Comparison of ENCODE assay signal across 9 cellular contexts in genomic region chr15:89761009-89761831, GRCh38. TPM values are rescaled to one million over a fixed set of nuclear protein-coding genes. Genes with fewer than 3 reads are reported as not detected.
DNase-seq lines count a peak whose midpoint lies in the region; ATAC-seq and TF ChIP-seq lines count a peak whose summit lies in the region.
"Had no signal": no experiment of that assay in that cellular context is flagged by ENCODE, and none has a peak within 500 bp of the region (broad histone marks: within the 10 kb centered on the region; RNA-seq: fewer than 3 reads in every experiment).

No MANE protein-coding gene starts in this region.

- TF ChIP-seq POLR2A in HCT116 (IDR thresholded peaks at IDR 0.05; ENCODE audit: borderline replicate concordance, extremely low read depth, insufficient read depth, insufficient read length), result no peak

- H3K4me1 ChIP-seq in HCT116 (ENCODE audit: control insufficient read depth in 1 of 2, insufficient read depth in 2 of 2, low read length in 2 of 2), result peaks cover 0 to 10% of the 10 kb centered on the region in 2 experiments; a peak in 1 of 4 replicates
- no peaks in the 10 kb centered on the region for H3K4me1 ChIP-seq in lung (ENCODE audit: control insufficient read depth in 2 of 2, insufficient read depth in 2 of 2, low read length in 2 of 2)

- H3K36me3 ChIP-seq in HCT116 (ENCODE audit: control insufficient read depth in 1 of 2, insufficient read depth in 2 of 2, low read length in 2 of 2) (no peaks in the 10 kb centered on the region), lung (ENCODE audit: control insufficient read depth in 2 of 2, insufficient read depth in 2 of 2, low read length in 2 of 2) (no peaks in the 10 kb centered on the region)

- POLR2A ChIA-PET in HCT116 (lab: Charles Lee) (interaction anchor here (0.5 to 1.6 kb wide), 3 partner anchors 114 to 321 kb away, joined by 3 to 4 read pairs (median 4); no protein-coding TSS in a partner anchor), RWPE1 (lab: Yijun Ruan, JAX; ENCODE audit: low non-redundant PET) (interaction anchor here (0.6 kb wide), 1 partner anchor 60 kb away, joined by 3 read pairs; no protein-coding TSS in a partner anchor)

- RAD21 ChIA-PET in HCT116 (lab: Charles Lee; ENCODE audit: low non-redundant PET in 1 of 2, low total read pairs in 2 of 2, uncharacterized antibody in 2 of 2, unreplicated experiment in 2 of 2), result interaction anchor here (0.6 to 3.5 kb wide), 8 partner anchors 11 to 133 kb away, joined by 3 to 29 read pairs (median 6); partner anchors contain the start of genes AP3S2 (in 1 of the 2) and MESP1 (in 1 of the 2)

- DNase-seq in CD14-positive monocyte (ENCODE audit: low spot score), result no peak
- no peak for DNase-seq in HCT116 (ENCODE audit: low read depth, low spot score)
- no peak for DNase-seq in RWPE1 (ENCODE audit: low spot score)
- DNase-seq in lung (ENCODE audit: low spot score), result peak; percentile 54
- no peak for DNase-seq in activated CD4-positive, alpha-beta T cell treated with anti-CD3 and anti-CD28 coated beads, Interleukin-2, amount 10 ng/mL, durations not matched to agents 24 days and 14 days
- DNase-seq in stimulated activated naive CD8-positive, alpha-beta T cell treated with anti-CD3 and anti-CD28 coated beads, Interleukin-15, amount 100 ng/mL, for 72 hours, result no peak
- no peak for DNase-seq in activated effector memory CD4-positive, alpha-beta T cell treated with anti-CD3 and anti-CD28 coated beads, Interleukin-2, amount 50 U/mL, for 16 hours

- CTCF ChIA-PET in HCT116 (lab: Charles Lee) (interaction anchor here (0.6 to 5.4 kb wide), 23 partner anchors 8 to 326 kb away, joined by 3 to 164 read pairs (median 5); partner anchors contain the start of genes MESP1 and MESP2), RWPE1 (lab: Yijun Ruan, JAX) (interaction anchor here (0.5 to 5.0 kb wide), 23 partner anchors 9 to 547 kb away, joined by 3 to 86 read pairs (median 4); partner anchors contain the start of genes AP3S2 and MESP2)

- TF ChIP-seq RAD21 in HCT116 (IDR thresholded peaks at IDR 0.05; ENCODE audit: low read depth), result no peak

- H3K9me3 ChIP-seq in HCT116 (ENCODE audit: control insufficient read depth in 1 of 2, insufficient read depth in 1 of 2, low read depth in 1 of 2, low read length in 2 of 2), result no peaks in the 10 kb centered on the region
- no peaks in the 10 kb centered on the region for H3K9me3 ChIP-seq in lung (ENCODE audit: control insufficient read depth in 2 of 2, insufficient read depth in 1 of 2, low read length in 1 of 2)

- H3K4me3 Mint-ChIP-seq in CD14-positive monocyte, result no peak overlapping the region
- H3K4me3 Mint-ChIP-seq in activated CD4-positive, alpha-beta T cell treated with anti-CD3 and anti-CD28 coated beads, Interleukin-2, amount 10 ng/mL, durations not matched to agents 24 days and 14 days, result no peak overlapping the region
- H3K4me3 Mint-ChIP-seq in stimulated activated naive CD8-positive, alpha-beta T cell treated with anti-CD3 and anti-CD28 coated beads, Interleukin-15, amount 100 ng/mL, for 72 hours, result no peak overlapping the region
- H3K4me3 Mint-ChIP-seq: activated naive CD8-positive, alpha-beta T cell treated with anti-CD3 and anti-CD28 coated beads, Interleukin-2, amount 10 ng/mL, durations not matched to agents 7 days and 5 days had no signal

- peak; percentile 49 for ATAC-seq in HCT116
- ATAC-seq in lung (ENCODE audit: insufficient read depth, low FRiP score), result peak; percentile 64
- no peak for ATAC-seq in stimulated activated naive CD8-positive, alpha-beta T cell treated with anti-CD3 and anti-CD28 coated beads, Interleukin-15, amount 100 ng/mL, for 72 hours
- no peak for ATAC-seq in HG03571 (IDR thresholded peaks at IDR 0.05; ENCODE audit: unreplicated experiment)

- no peaks in the 10 kb centered on the region for H4K20me1 ChIP-seq in HCT116 (ENCODE audit: insufficient read depth)

- BruUV-seq in HCT116 (replicated peaks; lab: Mats Ljungman, UMichigan), result no TSS peak

- H3K27ac Mint-ChIP-seq in CD14-positive monocyte, result peak overlapping the region in 3 of 7 donors; percentile 18 to 53 (median 32)
- H3K27ac Mint-ChIP-seq in activated CD4-positive, alpha-beta T cell treated with anti-CD3 and anti-CD28 coated beads, Interleukin-2, amount 10 ng/mL, durations not matched to agents 24 days and 14 days, result no peak overlapping the region
- peak overlapping the region in 1 of 2 donors; percentile 21 for H3K27ac Mint-ChIP-seq in stimulated activated naive CD8-positive, alpha-beta T cell treated with anti-CD3 and anti-CD28 coated beads, Interleukin-15, amount 100 ng/mL, for 72 hours
- H3K27ac Mint-ChIP-seq: activated naive CD8-positive, alpha-beta T cell treated with anti-CD3 and anti-CD28 coated beads, Interleukin-2, amount 10 ng/mL, durations not matched to agents 7 days and 5 days had no signal

- H3K9me2 ChIP-seq in HCT116 (ENCODE audit: insufficient read depth), result no peaks in the 10 kb centered on the region

- no peaks in the 10 kb centered on the region for H3K36me3 Mint-ChIP-seq in CD14-positive monocyte
- H3K36me3 Mint-ChIP-seq in activated CD4-positive, alpha-beta T cell treated with anti-CD3 and anti-CD28 coated beads, Interleukin-2, amount 10 ng/mL, durations not matched to agents 24 days and 14 days (ENCODE audit: low read depth), result no peaks in the 10 kb centered on the region
- H3K36me3 Mint-ChIP-seq: activated naive CD8-positive, alpha-beta T cell treated with anti-CD3 and anti-CD28 coated beads, Interleukin-2, amount 10 ng/mL, durations not matched to agents 7 days and 5 days had no signal

- peak overlapping the region; percentile 54 for H2AFZ ChIP-seq in HCT116 (ENCODE audit: low read depth, low read length, poor library complexity, severe bottlenecking)

- WGBS in lung, 2 donors, result 62 to 72% methylated on average over 18 of the region's 18 CpGs

- H3K9ac ChIP-seq in HCT116 (ENCODE audit: low read length), result no peak overlapping the region

- H3K4me1 Mint-ChIP-seq in CD14-positive monocyte, result peaks cover 24% of the 10 kb centered on the region
- H3K4me1 Mint-ChIP-seq in activated CD4-positive, alpha-beta T cell treated with anti-CD3 and anti-CD28 coated beads, Interleukin-2, amount 10 ng/mL, durations not matched to agents 24 days and 14 days, result peaks cover 5% of the 10 kb centered on the region
- H3K4me1 Mint-ChIP-seq in stimulated activated naive CD8-positive, alpha-beta T cell treated with anti-CD3 and anti-CD28 coated beads, Interleukin-15, amount 100 ng/mL, for 72 hours, result no peaks in the 10 kb centered on the region

- H3K9me3 Mint-ChIP-seq in CD14-positive monocyte, result no peaks in the 10 kb centered on the region
- H3K9me3 Mint-ChIP-seq in activated CD4-positive, alpha-beta T cell treated with anti-CD3 and anti-CD28 coated beads, Interleukin-2, amount 10 ng/mL, durations not matched to agents 24 days and 14 days, result no peaks in the 10 kb centered on the region
- H3K9me3 Mint-ChIP-seq in stimulated activated naive CD8-positive, alpha-beta T cell treated with anti-CD3 and anti-CD28 coated beads, Interleukin-15, amount 100 ng/mL, for 72 hours, result no peaks in the 10 kb centered on the region
- H3K9me3 Mint-ChIP-seq: activated naive CD8-positive, alpha-beta T cell treated with anti-CD3 and anti-CD28 coated beads, Interleukin-2, amount 10 ng/mL, durations not matched to agents 7 days and 5 days had no signal

- H3K27ac ChIP-seq in HCT116 (ENCODE audit: low read depth, low read length), result no peak overlapping the region
- peak overlapping the region; percentile 68 for H3K27ac ChIP-seq in RWPE1
- H3K27ac ChIP-seq in lung (ENCODE audit: low read depth in 1 of 2, low read length in 1 of 2), result peak overlapping the region in 1 of 2 donors; percentile 35

- H3K4me3 ChIP-seq in HCT116 (replicated peaks in 1 of 2; ENCODE audit: low read depth in 1 of 2, low read length in 2 of 2) (no peak overlapping the region), lung (no peak overlapping the region)

- peaks cover 0 to 4% (median 0%) of the 10 kb centered on the region in 3 donors for H3K27me3 Mint-ChIP-seq in CD14-positive monocyte (ENCODE audit: low read depth in 3 of 3)
- H3K27me3 Mint-ChIP-seq in activated CD4-positive, alpha-beta T cell treated with anti-CD3 and anti-CD28 coated beads, Interleukin-2, amount 10 ng/mL, durations not matched to agents 24 days and 14 days, result no peaks in the 10 kb centered on the region
- peaks cover 2% of the 10 kb centered on the region for H3K27me3 Mint-ChIP-seq in stimulated activated naive CD8-positive, alpha-beta T cell treated with anti-CD3 and anti-CD28 coated beads, Interleukin-15, amount 100 ng/mL, for 72 hours

- intact Hi-C loops in CD14-positive monocyte (cut with micrococcal nuclease) (loop anchor here (2.0 to 5.0 kb wide), 3 partner anchors 126 to 326 kb away; no protein-coding TSS in a partner anchor), HCT116 (cut with micrococcal nuclease) (no loop called here)
- intact Hi-C loops in activated CD4-positive, alpha-beta T cell treated with anti-CD3 and anti-CD28 coated beads, Interleukin-2, amount 10 ng/mL, durations not matched to agents 24 days and 14 days (cut with micrococcal nuclease), result loop anchor here (5.0 kb wide), 1 partner anchor 116 kb away; no protein-coding TSS in a partner anchor

- no peaks in the 10 kb centered on the region for H3K27me3 ChIP-seq in HCT116 (ENCODE audit: insufficient read depth, low read length)
- no peaks in the 10 kb centered on the region for H3K27me3 ChIP-seq in lung (ENCODE audit: control insufficient read depth, insufficient read depth)

- no peak overlapping the region for H3K4me2 ChIP-seq in HCT116 (ENCODE audit: low read length)

- TF ChIP-seq CTCF in CD14-positive monocyte (IDR thresholded peaks at IDR 0.05) (peak; percentile 62), HCT116 (IDR thresholded peaks at IDR 0.05 in 2 of 3, conservative IDR thresholded peaks at IDR 0.05 in 1 of 3; ENCODE audit: borderline replicate concordance in 1 of 3, insufficient read depth in 1 of 3, low read depth in 2 of 3, low read length in 2 of 3) (no peak), RWPE1 (conservative IDR thresholded peaks at IDR 0.05; ENCODE audit: low read depth) (peak; percentile 70), lung (IDR thresholded peaks at IDR 0.05; ENCODE audit: control extremely low read depth, extremely low read depth) (no peak)

- H3K79me2 ChIP-seq in HCT116 (ENCODE audit: insufficient read depth, low read length), result no peaks in the 10 kb centered on the region

RNA-seq across cellular contexts. Expression of gene MESP1, which starts 10.2 kb away (rescaled TPM):
- polyA plus RNA-seq in CD14-positive monocyte (1 to 10 TPM in 1 of 2 donors, under 1 TPM in 1; 0.06 to 1.2 TPM), lung (1 to 10 TPM; 1.5 to 3.2 TPM)
- total RNA-seq in HCT116 (2021; ENCODE audit: unreplicated experiment) (8.8 TPM), lung (1 to 10 TPM in 1 of 2 donors, under 1 TPM in 1; 0.37 to 3.1 TPM)
- polyA plus RNA-seq in HCT116 (2012), result 10.0 and 10.6 TPM in 2 replicates
- total RNA-seq in activated CD4-positive, alpha-beta T cell treated with anti-CD3 and anti-CD28 coated beads, Interleukin-2, amount 10 ng/mL, durations not matched to agents 24 days and 14 days, result 5.6 and 7.3 TPM in 2 replicates

RNA-seq across cellular contexts. Expression of gene MESP2, which starts 14.9 kb away (rescaled TPM):
- under 1 TPM in 1 of 2 donors, not detected in 1; 0.67 TPM for polyA plus RNA-seq in CD14-positive monocyte
- 0.20 TPM for total RNA-seq in HCT116 (2021; ENCODE audit: unreplicated experiment)
- polyA plus RNA-seq in HCT116 (2012), result 0.09 and 0.51 TPM in 2 replicates
- total RNA-seq in lung, result under 1 TPM in 1 of 2 donors, not detected in 1; 0.55 TPM
- polyA plus RNA-seq in lung, result under 1 TPM; 0.17 to 0.71 TPM
- 0.24 TPM in 1 of 2 replicates, not detected in the other for total RNA-seq in activated CD4-positive, alpha-beta T cell treated with anti-CD3 and anti-CD28 coated beads, Interleukin-2, amount 10 ng/mL, durations not matched to agents 24 days and 14 days
- total RNA-seq: activated naive CD8-positive, alpha-beta T cell treated with anti-CD3 and anti-CD28 coated beads, Interleukin-2, amount 10 ng/mL, durations not matched to agents 7 days and 5 days had no signal

RNA-seq across cellular contexts. Expression of gene ANPEP, which starts 53.4 kb away (rescaled TPM):
- polyA plus RNA-seq in CD14-positive monocyte (100 to 1,000 TPM in 1 of 2 donors, 10 to 100 TPM in 1; 58.4 to 108 TPM), lung (10 to 100 TPM; 41.3 to 65.4 TPM)
- total RNA-seq in HCT116 (2021; ENCODE audit: unreplicated experiment) (1.5 TPM), lung (100 to 1,000 TPM in 1 of 2 donors, 1 to 10 TPM in 1; 7.8 to 101 TPM)
- 0.26 and 0.29 TPM in 2 replicates for polyA plus RNA-seq in HCT116 (2012)
- total RNA-seq in activated CD4-positive, alpha-beta T cell treated with anti-CD3 and anti-CD28 coated beads, Interleukin-2, amount 10 ng/mL, durations not matched to agents 24 days and 14 days, result 0.80 and 0.89 TPM in 2 replicates

Comparison
In these comparisons a context has a peak if more than half of its experiments do, and no peak if none do; other contexts are left out.
1. CTCF ChIP-seq: peak in CD14-positive monocyte (single experiment) and RWPE1 (single experiment); none in HCT116 (0 of 3) and lung (single experiment).
2. ATAC-seq: peak in HCT116 (single experiment) and lung (single experiment); none in stimulated activated naive CD8-positive, alpha-beta T cell treated with anti-CD3 and anti-CD28 coated beads, Interleukin-15, amount 100 ng/mL, for 72 hours (single experiment) and HG03571 (single experiment).